Comparison of ENCODE assay signal across 11 cellular contexts in the genomic region with DNA sequence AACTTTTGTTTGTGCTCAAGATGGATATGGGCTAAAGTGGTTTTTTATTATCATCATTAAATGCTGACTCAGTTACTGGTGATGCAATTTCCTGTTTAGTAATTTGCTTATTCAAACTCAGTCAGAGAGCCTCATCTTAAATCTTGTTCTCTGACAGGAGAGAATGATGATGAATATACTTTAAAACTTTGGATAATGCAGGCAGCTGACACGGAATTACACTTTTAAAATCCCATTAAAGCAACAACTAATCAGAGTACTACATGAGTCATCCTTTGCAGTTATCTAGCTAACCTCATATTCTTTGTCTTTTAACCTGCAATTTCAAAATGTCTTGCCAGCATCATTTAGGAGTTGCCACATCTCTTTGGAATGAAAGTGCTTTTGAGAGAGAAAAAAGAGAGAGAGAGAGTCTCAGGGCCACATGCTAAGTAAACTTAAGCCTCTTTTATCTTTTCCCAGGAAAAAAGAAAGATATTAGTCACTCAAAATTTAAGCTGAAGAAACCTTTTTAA. TPM values are rescaled to one million over a fixed set of nuclear protein-coding genes. Genes with fewer than 3 reads are reported as not detected.
A peak's percentile ranks its signal among the peaks of the same experiment; 100 is the strongest.
DNase-seq lines count a peak whose midpoint lies in the region; ATAC-seq and TF ChIP-seq lines count a peak whose summit lies in the region.
"Had no signal": no experiment of that assay in that cellular context is flagged by ENCODE, and none has a peak within 500 bp of the region (broad histone marks: within the 10 kb centered on the region; RNA-seq: fewer than 3 reads in every experiment).

No MANE protein-coding gene starts in this region.

- no peak overlapping the region for H3K4me3 ChIP-seq in kidney epithelial cell (ENCODE audit: low read depth, low read length)
- H3K4me3 ChIP-seq: esophagus squamous epithelium had no signal

- DNase-seq in AG08395 (ENCODE audit: low spot score) (peak; percentile 51), HT-29 (ENCODE audit: low spot score) (peak; percentile 55), kidney epithelial cell (ENCODE audit: low read depth) (peak; percentile 66), HuH-7.5 (ENCODE audit: low spot score) (no peak)
- DNase-seq in stimulated activated CD4-positive, alpha-beta T cell treated with anti-CD3 and anti-CD28 coated beads, Interleukin-1b, Interleukin-23, amount 100 ng/mL, for 48 hours, result no peak
- DNase-seq in stimulated activated CD4-positive, alpha-beta T cell treated with anti-CD3 and anti-CD28 coated beads, Interleukin-4, amount 100 ng/mL, for 4 hours, result no peak
- no peak for DNase-seq in activated CD4-positive, alpha-beta T cell treated with anti-CD3 and anti-CD28 coated beads for 1 hour
- DNase-seq: esophagus squamous epithelium, NCI-H524 had no signal

- H3K27me3 ChIP-seq in kidney epithelial cell (ENCODE audit: control insufficient read depth, insufficient read depth, low read length), result no peaks in the 10 kb centered on the region
- H3K27me3 ChIP-seq: esophagus squamous epithelium had no signal

- no peaks in the 10 kb centered on the region for H3K36me3 ChIP-seq in kidney epithelial cell (ENCODE audit: control insufficient read depth, insufficient read depth, low read length)
- H3K36me3 ChIP-seq: esophagus squamous epithelium had no signal

- no peak for TF ChIP-seq CTCF in kidney epithelial cell (IDR thresholded peaks at IDR 0.05; ENCODE audit: insufficient read depth, low read length, poor library complexity, severe bottlenecking)

- ATAC-seq in SK-N-SH treated with all-trans-retinoic acid at 6 μM for 48 hours, result no peak; the same call in 1 of the 3 replicates
- ATAC-seq: activated naive CD4-positive, alpha-beta T cell treated with anti-CD3 and anti-CD28 coated beads, Interleukin-2, amount 50 U/mL, for 72 hours had no signal

TF ChIP-seq in SK-N-SH treated with all-trans-retinoic acid at 6 μM for 48 hours, 23 proteins besides CTCF, POLR2A, EP300 and RAD21 (continues in another document):
- TF ChIP-seq ZFP30 (CRISPR knock-in tag; IDR thresholded peaks at IDR 0.05) (no peak), ZFP3 (CRISPR knock-in tag; IDR thresholded peaks at IDR 0.05) (peak; percentile 77), ZNF70 (CRISPR knock-in tag; IDR thresholded peaks at IDR 0.05) (no peak), CSDC2 (CRISPR knock-in tag; IDR thresholded peaks at IDR 0.05) (no peak; the same call in 1 of the 2 replicates), ISL1 (CRISPR knock-in tag; IDR thresholded peaks at IDR 0.05) (peak; percentile 99), SNAI2 (CRISPR knock-in tag; IDR thresholded peaks at IDR 0.05) (0 out of 2 replicates have a peak, but pooled peaks have one; percentile 58), RARB (CRISPR knock-in tag; IDR thresholded peaks at IDR 0.05) (no peak), ARNTL (CRISPR knock-in tag; IDR thresholded peaks at IDR 0.05; ENCODE audit: borderline replicate concordance, low read depth) (no peak), ESRRG (CRISPR knock-in tag; IDR thresholded peaks at IDR 0.05) (no peak), TCF4 (CRISPR knock-in tag; IDR thresholded peaks at IDR 0.05; ENCODE audit: borderline replicate concordance) (0 out of 2 replicates have a peak, but pooled peaks have one; percentile 18), OSR1 (CRISPR knock-in tag; IDR thresholded peaks at IDR 0.05) (no peak), ZNF565 (CRISPR knock-in tag; conservative IDR thresholded peaks at IDR 0.05; ENCODE audit: low read depth) (no peak), BACH2 (CRISPR knock-in tag; IDR thresholded peaks at IDR 0.05; ENCODE audit: borderline replicate concordance) (no peak), ZNF8 (CRISPR knock-in tag; IDR thresholded peaks at IDR 0.05) (no peak), TOX (CRISPR knock-in tag; IDR thresholded peaks at IDR 0.05; ENCODE audit: borderline replicate concordance) (no peak), ZC3H10 (CRISPR knock-in tag; IDR thresholded peaks at IDR 0.05) (peak; percentile 86), GLIS3 (CRISPR knock-in tag; IDR thresholded peaks at IDR 0.05) (no peak)
- TF ChIP-seq, protein P1, sequence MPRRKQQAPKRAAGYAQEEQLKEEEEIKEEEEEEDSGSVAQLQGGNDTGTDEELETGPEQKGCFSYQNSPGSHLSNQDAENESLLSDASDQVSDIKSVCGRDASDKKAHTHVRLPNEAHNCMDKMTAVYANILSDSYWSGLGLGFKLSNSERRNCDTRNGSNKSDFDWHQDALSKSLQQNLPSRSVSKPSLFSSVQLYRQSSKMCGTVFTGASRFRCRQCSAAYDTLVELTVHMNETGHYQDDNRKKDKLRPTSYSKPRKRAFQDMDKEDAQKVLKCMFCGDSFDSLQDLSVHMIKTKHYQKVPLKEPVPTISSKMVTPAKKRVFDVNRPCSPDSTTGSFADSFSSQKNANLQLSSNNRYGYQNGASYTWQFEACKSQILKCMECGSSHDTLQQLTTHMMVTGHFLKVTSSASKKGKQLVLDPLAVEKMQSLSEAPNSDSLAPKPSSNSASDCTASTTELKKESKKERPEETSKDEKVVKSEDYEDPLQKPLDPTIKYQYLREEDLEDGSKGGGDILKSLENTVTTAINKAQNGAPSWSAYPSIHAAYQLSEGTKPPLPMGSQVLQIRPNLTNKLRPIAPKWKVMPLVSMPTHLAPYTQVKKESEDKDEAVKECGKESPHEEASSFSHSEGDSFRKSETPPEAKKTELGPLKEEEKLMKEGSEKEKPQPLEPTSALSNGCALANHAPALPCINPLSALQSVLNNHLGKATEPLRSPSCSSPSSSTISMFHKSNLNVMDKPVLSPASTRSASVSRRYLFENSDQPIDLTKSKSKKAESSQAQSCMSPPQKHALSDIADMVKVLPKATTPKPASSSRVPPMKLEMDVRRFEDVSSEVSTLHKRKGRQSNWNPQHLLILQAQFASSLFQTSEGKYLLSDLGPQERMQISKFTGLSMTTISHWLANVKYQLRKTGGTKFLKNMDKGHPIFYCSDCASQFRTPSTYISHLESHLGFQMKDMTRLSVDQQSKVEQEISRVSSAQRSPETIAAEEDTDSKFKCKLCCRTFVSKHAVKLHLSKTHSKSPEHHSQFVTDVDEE (CRISPR knock-in tag; IDR thresholded peaks at IDR 0.05), result no peak
- TF ChIP-seq, protein P2, sequence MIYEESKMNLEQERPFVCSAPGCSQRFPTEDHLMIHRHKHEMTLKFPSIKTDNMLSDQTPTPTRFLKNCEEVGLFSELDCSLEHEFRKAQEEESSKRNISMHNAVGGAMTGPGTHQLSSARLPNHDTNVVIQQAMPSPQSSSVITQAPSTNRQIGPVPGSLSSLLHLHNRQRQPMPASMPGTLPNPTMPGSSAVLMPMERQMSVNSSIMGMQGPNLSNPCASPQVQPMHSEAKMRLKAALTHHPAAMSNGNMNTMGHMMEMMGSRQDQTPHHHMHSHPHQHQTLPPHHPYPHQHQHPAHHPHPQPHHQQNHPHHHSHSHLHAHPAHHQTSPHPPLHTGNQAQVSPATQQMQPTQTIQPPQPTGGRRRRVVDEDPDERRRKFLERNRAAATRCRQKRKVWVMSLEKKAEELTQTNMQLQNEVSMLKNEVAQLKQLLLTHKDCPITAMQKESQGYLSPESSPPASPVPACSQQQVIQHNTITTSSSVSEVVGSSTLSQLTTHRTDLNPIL (CRISPR knock-in tag; IDR thresholded peaks at IDR 0.05; ENCODE audit: low read depth), result peak; percentile 90
- TF ChIP-seq, protein P3, sequence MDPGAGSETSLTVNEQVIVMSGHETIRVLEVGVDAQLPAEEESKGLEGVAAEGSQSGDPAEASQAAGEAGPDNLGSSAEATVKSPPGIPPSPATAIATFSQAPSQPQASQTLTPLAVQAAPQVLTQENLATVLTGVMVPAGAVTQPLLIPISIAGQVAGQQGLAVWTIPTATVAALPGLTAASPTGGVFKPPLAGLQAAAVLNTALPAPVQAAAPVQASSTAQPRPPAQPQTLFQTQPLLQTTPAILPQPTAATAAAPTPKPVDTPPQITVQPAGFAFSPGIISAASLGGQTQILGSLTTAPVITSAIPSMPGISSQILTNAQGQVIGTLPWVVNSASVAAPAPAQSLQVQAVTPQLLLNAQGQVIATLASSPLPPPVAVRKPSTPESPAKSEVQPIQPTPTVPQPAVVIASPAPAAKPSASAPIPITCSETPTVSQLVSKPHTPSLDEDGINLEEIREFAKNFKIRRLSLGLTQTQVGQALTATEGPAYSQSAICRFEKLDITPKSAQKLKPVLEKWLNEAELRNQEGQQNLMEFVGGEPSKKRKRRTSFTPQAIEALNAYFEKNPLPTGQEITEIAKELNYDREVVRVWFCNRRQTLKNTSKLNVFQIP (CRISPR knock-in tag; IDR thresholded peaks at IDR 0.05; ENCODE audit: borderline replicate concordance, low read depth), result no peak
- TF ChIP-seq, protein P4, sequence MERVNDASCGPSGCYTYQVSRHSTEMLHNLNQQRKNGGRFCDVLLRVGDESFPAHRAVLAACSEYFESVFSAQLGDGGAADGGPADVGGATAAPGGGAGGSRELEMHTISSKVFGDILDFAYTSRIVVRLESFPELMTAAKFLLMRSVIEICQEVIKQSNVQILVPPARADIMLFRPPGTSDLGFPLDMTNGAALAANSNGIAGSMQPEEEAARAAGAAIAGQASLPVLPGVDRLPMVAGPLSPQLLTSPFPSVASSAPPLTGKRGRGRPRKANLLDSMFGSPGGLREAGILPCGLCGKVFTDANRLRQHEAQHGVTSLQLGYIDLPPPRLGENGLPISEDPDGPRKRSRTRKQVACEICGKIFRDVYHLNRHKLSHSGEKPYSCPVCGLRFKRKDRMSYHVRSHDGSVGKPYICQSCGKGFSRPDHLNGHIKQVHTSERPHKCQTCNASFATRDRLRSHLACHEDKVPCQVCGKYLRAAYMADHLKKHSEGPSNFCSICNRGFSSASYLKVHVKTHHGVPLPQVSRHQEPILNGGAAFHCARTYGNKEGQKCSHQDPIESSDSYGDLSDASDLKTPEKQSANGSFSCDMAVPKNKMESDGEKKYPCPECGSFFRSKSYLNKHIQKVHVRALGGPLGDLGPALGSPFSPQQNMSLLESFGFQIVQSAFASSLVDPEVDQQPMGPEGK (CRISPR knock-in tag; IDR thresholded peaks at IDR 0.05; ENCODE audit: borderline replicate concordance), result peak; percentile 82; the same call in 1 of the 2 replicates

RNA-seq across cellular contexts. Expression of a gene that starts 9.2 kb away (rescaled TPM):
- total RNA-seq in HT-29 (2014; rRNA removed; shearing (Covaris generic)), result 36.8 and 45.8 TPM in 2 replicates
- total RNA-seq in kidney epithelial cell, result 3.7 and 6.5 TPM in 2 replicates

RNA-seq across cellular contexts. Expression of a gene that starts 41.5 kb away (rescaled TPM):
- total RNA-seq in HT-29 (2014; rRNA removed; shearing (Covaris generic)), result not detected in 2 replicates
- not detected in 2 replicates for total RNA-seq in kidney epithelial cell
- total RNA-seq: activated naive CD4-positive, alpha-beta T cell treated with anti-CD3 and anti-CD28 coated beads, Interleukin-2, amount 50 U/mL, for 72 hours; esophagus squamous epithelium had no signal

Comparison
In these comparisons a context has a peak if more than half of its experiments do, and no peak if none do; other contexts are left out.
1. DNase-seq: peak in AG08395 (single experiment), HT-29 (single experiment) and kidney epithelial cell (single experiment); none in stimulated activated CD4-positive, alpha-beta T cell treated with anti-CD3 and anti-CD28 coated beads, Interleukin-1b, Interleukin-23, amount 100 ng/mL, for 48 hours (single experiment), stimulated activated CD4-positive, alpha-beta T cell treated with anti-CD3 and anti-CD28 coated beads, Interleukin-4, amount 100 ng/mL, for 4 hours (0 of 2), activated CD4-positive, alpha-beta T cell treated with anti-CD3 and anti-CD28 coated beads for 1 hour (single experiment) and HuH-7.5 (single experiment).